ENCODE assay signal across 18 cellular contexts in the genomic region with DNA sequence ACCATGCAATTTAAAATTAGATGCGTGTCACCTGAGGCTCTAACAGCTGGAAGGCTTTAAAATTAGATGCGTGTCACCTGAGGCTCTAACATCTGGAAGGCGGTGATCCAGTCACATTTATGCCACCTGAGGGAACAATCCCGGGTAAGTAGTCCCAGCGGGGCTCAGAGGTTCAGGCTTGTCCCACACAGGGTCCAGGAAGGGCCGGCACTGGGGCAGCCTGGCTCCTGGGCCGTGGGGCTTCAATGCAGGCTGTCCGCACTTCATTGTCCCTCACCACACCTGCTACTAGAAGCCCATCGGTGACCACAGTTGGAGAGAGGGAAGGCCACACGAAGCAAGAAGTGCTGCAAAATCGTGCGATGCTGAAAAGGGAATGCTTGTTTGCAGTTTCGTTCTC.
"Had no signal": no experiment of that assay in that cellular context is flagged by ENCODE, and none has a peak within 500 bp of the region (broad histone marks: within the 10 kb centered on the region; RNA-seq: fewer than 3 reads in every experiment).

No MANE protein-coding gene starts in this region.

- H3K27me3 ChIP-seq: SJCRH30 had no signal

- H3K9ac ChIP-seq: KMS-11 had no signal

- H3K4me3 Mint-ChIP-seq: IgD-negative memory B cell had no signal

- H3K4me2 ChIP-seq: KMS-11 had no signal

- ATAC-seq: K562, Right ventricle myocardium inferior, SK-N-SH treated with all-trans-retinoic acid at 6 μM for 48 hours had no signal

- H3K9me3 ChIP-seq: SJCRH30 had no signal

- H3K4me3 ChIP-seq: K562, SJCRH30 had no signal

- H3K27ac Mint-ChIP-seq: IgD-negative memory B cell had no signal

- H3K36me3 ChIP-seq: SJCRH30 had no signal

- H3K4me1 Mint-ChIP-seq: IgD-negative memory B cell had no signal

- H3K9me3 Mint-ChIP-seq: IgD-negative memory B cell had no signal

- DNase-seq: Kasumi-1, MM.1S, NCI-H1092 treated with DMSO at 0.1 percent for 48 hours, NCI-H1436, NCI-H187, NCI-H2029, NCI-H2081 treated with DMSO at 0.1 percent for 48 hours, NCI-H2227 treated with DMSO at 0.1 percent for 48 hours, NCI-H524, NCI-H526 treated with DMSO at 0.1 percent for 48 hours, NCI-H774, SHP77 treated with DMSO at 0.1 percent for 48 hours, SJCRH30 had no signal

- H3K27ac ChIP-seq: KMS-11, SJCRH30 had no signal

- H3K4me1 ChIP-seq: SJCRH30 had no signal

- FAIRE-seq: K562 had no signal
